1 cellular context compared by ENCODE assay signal in genomic region chr16:84982434-84982833, GRCh38.
TF ChIP-seq lines count a peak whose summit lies in the region.

No MANE protein-coding gene starts in this region.

TF ChIP-seq in HCT116, 20 proteins besides CTCF, POLR2A, EP300 and RAD21:
- TF ChIP-seq, protein P1, sequence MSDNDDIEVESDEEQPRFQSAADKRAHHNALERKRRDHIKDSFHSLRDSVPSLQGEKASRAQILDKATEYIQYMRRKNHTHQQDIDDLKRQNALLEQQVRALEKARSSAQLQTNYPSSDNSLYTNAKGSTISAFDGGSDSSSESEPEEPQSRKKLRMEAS (IDR thresholded peaks at IDR 0.05) = no peak
- TF ChIP-seq TCF7L2 (IDR thresholded peaks at IDR 0.05; ENCODE audit: borderline replicate concordance, extremely low read depth, insufficient read depth, insufficient read length) (no peak), FOSL1 (IDR thresholded peaks at IDR 0.05; ENCODE audit: low read depth) (no peak), YY1 (IDR thresholded peaks at IDR 0.05; ENCODE audit: extremely low read depth, insufficient replicate concordance, low read depth, low read length) (no peak), EZH2phosphoT487 (IDR thresholded peaks at IDR 0.05; ENCODE audit: borderline replicate concordance) (no peak), SP1 (IDR thresholded peaks at IDR 0.05; ENCODE audit: low read depth) (no peak), SRF (IDR thresholded peaks at IDR 0.05; ENCODE audit: low read depth) (no peak), POLR2AphosphoS5 (IDR thresholded peaks at IDR 0.05; ENCODE audit: low read depth, low read length) (no peak), CBX3 (IDR thresholded peaks at IDR 0.05; ENCODE audit: low read depth) (no peak), EZH2 (IDR thresholded peaks at IDR 0.05) (no peak), ZNF274 (IDR thresholded peaks at IDR 0.05; ENCODE audit: low read depth, low read length) (no peak), JUND (IDR thresholded peaks at IDR 0.05) (no peak), EGR1 (IDR thresholded peaks at IDR 0.05; ENCODE audit: low read depth) (no peak), SIN3A (IDR thresholded peaks at IDR 0.05; ENCODE audit: low read depth) (no peak)
